ENCODE assay signal across 8 cellular contexts in genomic region chr21:33266784-33267135, GRCh38. TPM values are rescaled to one million over a fixed set of nuclear protein-coding genes. Genes with fewer than 3 reads are reported as not detected.
DNase-seq lines count a peak whose midpoint lies in the region; ATAC-seq and TF ChIP-seq lines count a peak whose summit lies in the region.

No MANE protein-coding gene starts in this region.

- DNase-seq in ELR (ENCODE audit: low read depth) = peak; percentile 10
- peak; percentile 6 for DNase-seq in MG63
- no peak for DNase-seq in astrocyte of the spinal cord (ENCODE audit: low read depth, low spot score)
- no peak for DNase-seq in left lobe of liver (ENCODE audit: low spot score)
- no peak for DNase-seq in DMS153 (lab: John Stamatoyannopoulos, UW)
- no peak for DNase-seq in AML-193 (lab: John Stamatoyannopoulos, UW)

- no peaks in the 10 kb centered on the region for H3K9me3 ChIP-seq in MG63

- H3K27me3 Mint-ChIP-seq in stimulated activated naive CD8-positive, alpha-beta T cell treated with anti-CD3 and anti-CD28 coated beads, Interleukin-15, Interleukin-2, amounts not matched to agents 100 ng/mL and 50 ng/mL, for 24 hours = no peaks in the 10 kb centered on the region

- peak overlapping the region; percentile 96 for H3K27ac Mint-ChIP-seq in stimulated activated naive CD8-positive, alpha-beta T cell treated with anti-CD3 and anti-CD28 coated beads, Interleukin-15, Interleukin-2, amounts not matched to agents 100 ng/mL and 50 ng/mL, for 24 hours

- peak; percentile 2 for ATAC-seq in left lobe of liver
- no peak for ATAC-seq in GM19324 (IDR thresholded peaks at IDR 0.05; ENCODE audit: low FRiP score, unreplicated experiment)

- 0 out of 2 replicates have a peak, but pooled peaks cover 3% of the 10 kb centered on the region for H3K36me3 ChIP-seq in MG63

- H3K27me3 ChIP-seq in MG63 = no peaks in the 10 kb centered on the region

- H3K4me1 Mint-ChIP-seq in stimulated activated naive CD8-positive, alpha-beta T cell treated with anti-CD3 and anti-CD28 coated beads, Interleukin-15, Interleukin-2, amounts not matched to agents 100 ng/mL and 50 ng/mL, for 24 hours (ENCODE audit: low read depth) = peaks cover 56% of the 10 kb centered on the region

- peak overlapping the region; percentile 87 for H3K4me3 ChIP-seq in MG63
- peak overlapping the region; percentile 79 for H3K4me3 ChIP-seq in astrocyte of the spinal cord (ENCODE audit: low read depth, low read length)

- H3K36me3 Mint-ChIP-seq in stimulated activated naive CD8-positive, alpha-beta T cell treated with anti-CD3 and anti-CD28 coated beads, Interleukin-15, Interleukin-2, amounts not matched to agents 100 ng/mL and 50 ng/mL, for 24 hours (ENCODE audit: low read depth) = peaks cover 59% of the 10 kb centered on the region

- no peaks in the 10 kb centered on the region for H3K9me3 Mint-ChIP-seq in stimulated activated naive CD8-positive, alpha-beta T cell treated with anti-CD3 and anti-CD28 coated beads, Interleukin-15, Interleukin-2, amounts not matched to agents 100 ng/mL and 50 ng/mL, for 24 hours

- peak overlapping the region; percentile 95 for H3K4me3 Mint-ChIP-seq in stimulated activated naive CD8-positive, alpha-beta T cell treated with anti-CD3 and anti-CD28 coated beads, Interleukin-15, Interleukin-2, amounts not matched to agents 100 ng/mL and 50 ng/mL, for 24 hours

- no peak for TF ChIP-seq CTCF in astrocyte of the spinal cord (IDR thresholded peaks at IDR 0.05; ENCODE audit: low read depth, low read length)

- in situ Hi-C loops in astrocyte of the spinal cord (cut with HindIII; ENCODE audit: low sequenced_read_pairs) = no loop called here

RNA-seq across cellular contexts. Expression of gene IL10RB, which starts 0.6 kb away (rescaled TPM):
- total RNA-seq in MG63 (2014; rRNA removed; shearing (Covaris generic); ENCODE audit: low replicate concordance) = 44.5 and 64.3 TPM in 2 replicates
- 12.3 TPM for total RNA-seq in left lobe of liver

RNA-seq across cellular contexts. Expression of gene IFNAR2, which starts 37.0 kb away (rescaled TPM):
- 2.6 and 5.8 TPM in 2 replicates for total RNA-seq in MG63 (2014; rRNA removed; shearing (Covaris generic); ENCODE audit: low replicate concordance)
- total RNA-seq in left lobe of liver = 13.4 TPM

RNA-seq across cellular contexts. Expression of gene IFNAR1, which starts 58.0 kb away (rescaled TPM):
- 1.7 and 6.6 TPM in 2 replicates for total RNA-seq in MG63 (2014; rRNA removed; shearing (Covaris generic); ENCODE audit: low replicate concordance)
- 47.6 TPM for total RNA-seq in left lobe of liver

Comparison
In these comparisons a context has a peak if more than half of its experiments do, and no peak if none do; other contexts are left out.
1. DNase-seq: peak in ELR (single experiment) and MG63 (single experiment); none in astrocyte of the spinal cord (single experiment), left lobe of liver (single experiment), DMS153 (single experiment) and AML-193 (0 of 2).